ENCODE assay signal across 19 cellular contexts in genomic region chr5:32100903-32101302, GRCh38.
"Had no signal": no experiment of that assay in that cellular context is flagged by ENCODE, and none has a peak within 500 bp of the region (broad histone marks: within the 10 kb centered on the region; RNA-seq: fewer than 3 reads in every experiment).

No MANE protein-coding gene starts in this region.

- H3K9ac ChIP-seq: parathyroid adenoma had no signal

- H3K27me3 ChIP-seq: foreskin keratinocyte, neutrophil, right lobe of liver, stomach, upper lobe of right lung had no signal

- H3K27ac ChIP-seq: foreskin keratinocyte, neutrophil, parathyroid adenoma, thoracic aorta, upper lobe of right lung had no signal

- DNase-seq: activated CD4-positive, alpha-beta T cell treated with anti-CD3 and anti-CD28 coated beads for 36 hours; activated CD4-positive, alpha-beta T cell treated with anti-CD3 and anti-CD28 coated beads, Interleukin-2, amount 50 U/mL, for 48 hours; activated naive CD4-positive, alpha-beta T cell treated with anti-CD3 and anti-CD28 coated beads for 36 hours; activated T-cell treated with anti-CD3 and anti-CD28 coated beads for 4 hours; aorta; effector memory CD4-positive, alpha-beta T cell; foreskin keratinocyte; islet precursor cell; naive thymus-derived CD8-positive, alpha-beta T cell; right lobe of liver; stimulated activated CD4-positive, alpha-beta T cell treated with anti-CD3 and anti-CD28 coated beads, Interleukin-4, amount 100 ng/mL, for 24 hours; stomach; upper lobe of right lung had no signal

- H3K9me3 ChIP-seq: neutrophil, right lobe of liver, stomach, thoracic aorta, upper lobe of right lung had no signal

- H3K4me3 ChIP-seq: right lobe of liver, stomach, thoracic aorta, upper lobe of right lung had no signal

- H3K79me2 ChIP-seq: parathyroid adenoma had no signal

- H3K4me1 ChIP-seq: foreskin keratinocyte, parathyroid adenoma, right lobe of liver had no signal

- H2AFZ ChIP-seq: parathyroid adenoma had no signal

- ATAC-seq: activated CD4-positive, alpha-beta T cell treated with anti-CD3 and anti-CD28 coated beads for 36 hours; activated T-helper 17 cell treated with anti-CD3 and anti-CD28 coated beads, Interleukin-2, amount 50 U/mL, for 72 hours; foreskin keratinocyte; left lobe of liver; naive thymus-derived CD8-positive, alpha-beta T cell; stimulated activated effector memory CD8-positive, alpha-beta T cell treated with anti-CD3 and anti-CD28 coated beads, Interleukin-12 subunit alpha, Interleukin-12 subunit beta, amount 100 ng/mL, for 72 hours; upper lobe of right lung had no signal
